In the genomic region with DNA sequence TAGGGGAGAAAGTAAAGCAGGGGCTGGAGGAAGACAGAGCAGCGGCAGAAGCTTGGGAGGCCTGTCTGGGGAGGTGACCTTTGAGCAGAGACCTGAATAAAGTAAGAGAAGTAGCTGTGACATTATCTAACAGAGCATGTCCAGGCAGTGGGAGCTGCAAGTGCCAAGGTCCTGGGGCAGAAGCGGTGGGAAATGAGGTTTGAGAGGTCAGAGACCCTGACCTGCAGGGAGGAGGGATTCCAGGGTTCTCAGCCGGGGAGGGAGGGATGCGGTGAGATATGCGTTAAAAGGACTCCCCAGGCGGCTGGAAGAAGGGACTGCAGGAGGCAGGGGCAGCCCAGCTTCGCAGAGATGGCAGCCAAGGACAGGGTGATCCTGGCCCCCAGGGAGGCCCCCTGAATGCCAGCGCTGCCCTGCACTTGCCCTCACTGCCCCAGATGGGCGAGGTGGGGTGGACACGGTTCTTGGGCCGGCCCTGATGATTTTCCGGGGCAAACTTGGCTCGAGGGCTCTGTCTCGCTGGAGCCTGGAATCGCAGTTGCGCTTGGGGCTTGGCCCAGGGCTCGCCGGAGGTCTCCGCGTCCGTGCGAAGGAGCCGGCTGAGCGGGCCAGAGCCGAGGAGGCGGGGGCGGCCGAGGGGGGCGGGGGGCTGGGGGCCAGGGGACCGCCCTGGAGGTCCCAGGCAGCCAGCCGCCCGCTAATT, we compare ENCODE assay signal across 2 cellular contexts.
TF ChIP-seq lines count a peak whose summit lies in the region.

No MANE protein-coding gene starts in this region.

TF ChIP-seq in HepG2, 621 proteins besides CTCF, POLR2A, EP300 and RAD21 (continues in another document):
- 0 out of 2 replicates have a peak, but pooled peaks have one; percentile 13 for TF ChIP-seq STAG1 (CRISPR knock-in tag; IDR thresholded peaks at IDR 0.05)
- peak; percentile 84 for TF ChIP-seq NR2F6 (IDR thresholded peaks at IDR 0.05)
- peak; percentile 81 for TF ChIP-seq NR2F6 (CRISPR knock-in tag; IDR thresholded peaks at IDR 0.05)
- peak; percentile 36; the same call in 1 of the 2 replicates for TF ChIP-seq ZNF746 (CRISPR knock-in tag; IDR thresholded peaks at IDR 0.05)
- TF ChIP-seq NR2F1 (CRISPR knock-in tag; IDR thresholded peaks at IDR 0.05) = peak in 1 of 2 experiments; percentile 53; a peak in 2 of 4 replicates
- peak; percentile 86 for TF ChIP-seq ZNF121 (CRISPR knock-in tag; IDR thresholded peaks at IDR 0.05)
- no peak for TF ChIP-seq NFYB (CRISPR knock-in tag; IDR thresholded peaks at IDR 0.05)
- peak; percentile 54 for TF ChIP-seq HNF4A (CRISPR knock-in tag; IDR thresholded peaks at IDR 0.05)
- TF ChIP-seq ZMYM3 (CRISPR knock-in tag; IDR thresholded peaks at IDR 0.05) = peak; percentile 98
- TF ChIP-seq ZBTB21 (CRISPR knock-in tag; IDR thresholded peaks at IDR 0.05) = no peak
- TF ChIP-seq, protein P1, sequence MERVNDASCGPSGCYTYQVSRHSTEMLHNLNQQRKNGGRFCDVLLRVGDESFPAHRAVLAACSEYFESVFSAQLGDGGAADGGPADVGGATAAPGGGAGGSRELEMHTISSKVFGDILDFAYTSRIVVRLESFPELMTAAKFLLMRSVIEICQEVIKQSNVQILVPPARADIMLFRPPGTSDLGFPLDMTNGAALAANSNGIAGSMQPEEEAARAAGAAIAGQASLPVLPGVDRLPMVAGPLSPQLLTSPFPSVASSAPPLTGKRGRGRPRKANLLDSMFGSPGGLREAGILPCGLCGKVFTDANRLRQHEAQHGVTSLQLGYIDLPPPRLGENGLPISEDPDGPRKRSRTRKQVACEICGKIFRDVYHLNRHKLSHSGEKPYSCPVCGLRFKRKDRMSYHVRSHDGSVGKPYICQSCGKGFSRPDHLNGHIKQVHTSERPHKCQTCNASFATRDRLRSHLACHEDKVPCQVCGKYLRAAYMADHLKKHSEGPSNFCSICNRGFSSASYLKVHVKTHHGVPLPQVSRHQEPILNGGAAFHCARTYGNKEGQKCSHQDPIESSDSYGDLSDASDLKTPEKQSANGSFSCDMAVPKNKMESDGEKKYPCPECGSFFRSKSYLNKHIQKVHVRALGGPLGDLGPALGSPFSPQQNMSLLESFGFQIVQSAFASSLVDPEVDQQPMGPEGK (CRISPR knock-in tag; IDR thresholded peaks at IDR 0.05) = peak; percentile 43; the same call in 1 of the 2 replicates
- TF ChIP-seq ZNF547 (CRISPR knock-in tag; IDR thresholded peaks at IDR 0.05) = 0 out of 2 replicates have a peak, but pooled peaks have one; percentile 29
- peak; percentile 86; the same call in 1 of the 2 replicates for TF ChIP-seq KDM1A (CRISPR knock-in tag; IDR thresholded peaks at IDR 0.05)
- TF ChIP-seq NR2F2 (IDR thresholded peaks at IDR 0.05; ENCODE audit: borderline replicate concordance, low read depth) = peak; percentile 65; the same call in 1 of the 2 replicates
- no peak for TF ChIP-seq THAP11 (CRISPR knock-in tag; IDR thresholded peaks at IDR 0.05)
- no peak for TF ChIP-seq TBX3 (IDR thresholded peaks at IDR 0.05; ENCODE audit: borderline replicate concordance)
- TF ChIP-seq KLF11 (CRISPR knock-in tag; IDR thresholded peaks at IDR 0.05) = no peak
- peak; percentile 9 for TF ChIP-seq HOXA3 (CRISPR knock-in tag; IDR thresholded peaks at IDR 0.05)
- peak; percentile 61; the same call in 1 of the 2 replicates for TF ChIP-seq ZBTB4 (CRISPR knock-in tag; IDR thresholded peaks at IDR 0.05; ENCODE audit: borderline replicate concordance)
- 0 out of 2 replicates have a peak, but pooled peaks have one; percentile 27 for TF ChIP-seq ZNF263 (CRISPR knock-in tag; IDR thresholded peaks at IDR 0.05)
- no peak for TF ChIP-seq ZBTB34 (CRISPR knock-in tag; IDR thresholded peaks at IDR 0.05)
- 0 out of 2 replicates have a peak, but pooled peaks have one; percentile 47 for TF ChIP-seq RCOR2 (CRISPR knock-in tag; IDR thresholded peaks at IDR 0.05)
- TF ChIP-seq HDAC2 (CRISPR knock-in tag; IDR thresholded peaks at IDR 0.05) = peak; percentile 43; the same call in 1 of the 2 replicates
- peak; percentile 65; the same call in 1 of the 2 replicates for TF ChIP-seq HNRNPL (IDR thresholded peaks at IDR 0.05; ENCODE audit: low read depth, low read length)
- TF ChIP-seq ZSCAN25 (CRISPR knock-in tag; IDR thresholded peaks at IDR 0.05) = 0 out of 2 replicates have a peak, but pooled peaks have one; percentile 20
- TF ChIP-seq, protein P2, sequence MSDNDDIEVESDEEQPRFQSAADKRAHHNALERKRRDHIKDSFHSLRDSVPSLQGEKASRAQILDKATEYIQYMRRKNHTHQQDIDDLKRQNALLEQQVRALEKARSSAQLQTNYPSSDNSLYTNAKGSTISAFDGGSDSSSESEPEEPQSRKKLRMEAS (IDR thresholded peaks at IDR 0.05) = peak; percentile 37; the same call in 1 of the 2 replicates
- TF ChIP-seq ZNF709 (CRISPR knock-in tag; IDR thresholded peaks at IDR 0.05) = no peak

TF ChIP-seq in GM12891, 5 proteins besides CTCF, POLR2A, EP300 and RAD21:
- TF ChIP-seq POU2F2 (IDR thresholded peaks at IDR 0.05; ENCODE audit: low read depth, low read length) (no peak), PAX5 (IDR thresholded peaks at IDR 0.05; ENCODE audit: insufficient read depth, low read length, severe bottlenecking) (no peak), POLR2AphosphoS5 (IDR thresholded peaks at IDR 0.05; ENCODE audit: low read depth, low read length) (no peak), TAF1 (IDR thresholded peaks at IDR 0.05; ENCODE audit: low read depth, low read length) (no peak), SPI1 (IDR thresholded peaks at IDR 0.05; ENCODE audit: low read depth, low read length) (no peak)
